In genomic region chrX:29652484-29652883, GRCh38 we compare ENCODE assay signal across 19 cellular contexts.
A peak's percentile ranks its signal among the peaks of the same experiment; 100 is the strongest.
DNase-seq lines count a peak whose midpoint lies in the region; FAIRE-seq and TF ChIP-seq lines count a peak whose summit lies in the region.
"Had no signal": no experiment of that assay in that cellular context is flagged by ENCODE, and none has a peak within 500 bp of the region (broad histone marks: within the 10 kb centered on the region; RNA-seq: fewer than 3 reads in every experiment).

No MANE protein-coding gene starts in this region.

- DNase-seq in AG20443 (ENCODE audit: low spot score) (peak; percentile 16), HTR-8/SVneo (ENCODE audit: insufficient read length, low spot score) (peak; percentile 46), bronchial epithelial cell (ENCODE audit: low read depth) (peak; percentile 54), kidney tubule cell (ENCODE audit: low spot score) (peak; percentile 81), RPMI8226 (no peak), activated T-cell treated with anti-CD3 and anti-CD28 coated beads for 4 hours (no peak)
- DNase-seq in activated T-cell treated with anti-CD3 and anti-CD28 coated beads, Interleukin-2, amount 50 U/mL, for 1 hour = no peak
- DNase-seq in stimulated activated naive CD4-positive, alpha-beta T cell (lab: John Stamatoyannopoulos, UW) = no peak
- DNase-seq: activated CD4-positive, alpha-beta T cell treated with anti-CD3 and anti-CD28 coated beads, Interleukin-2, amount 10 ng/mL, durations not matched to agents 24 days and 14 days; activated T-cell treated with anti-CD3 and anti-CD28 coated beads, Interleukin-2, amount 50 U/mL, for 24 hours; adrenal gland; dermis blood vessel endothelial cell; DMS79; immature natural killer cell; Karpas-422; NCI-H1694 treated with DMSO at 0.1 percent for 48 hours; NCI-H69; tibial artery had no signal

- H3K36me3 ChIP-seq in bronchial epithelial cell (ENCODE audit: control insufficient read depth, insufficient read depth, low read length) = no peaks in the 10 kb centered on the region
- H3K36me3 ChIP-seq: adrenal gland; BLaER1 treated with 17β-estradiol and CSF1 and Interleukin-3, amounts not matched to agents 10 nM and 100 nM; tibial artery had no signal

- H3K27me3 ChIP-seq in bronchial epithelial cell (ENCODE audit: control insufficient read depth, insufficient read depth, low read length) = no peaks in the 10 kb centered on the region
- H3K27me3 ChIP-seq: adrenal gland; BLaER1 treated with 17β-estradiol and CSF1 and Interleukin-3, amounts not matched to agents 10 nM and 100 nM; tibial artery had no signal

- TF ChIP-seq CTCF in bronchial epithelial cell (IDR thresholded peaks at IDR 0.05; ENCODE audit: insufficient read depth, low read length, severe bottlenecking) = no peak

- no peak overlapping the region for H3K4me3 ChIP-seq in bronchial epithelial cell (ENCODE audit: low read depth, low read length)
- H3K4me3 ChIP-seq: adrenal gland; BLaER1 treated with 17β-estradiol and CSF1 and Interleukin-3, amounts not matched to agents 10 nM and 100 nM; tibial artery had no signal

- peak; percentile 92 for FAIRE-seq in HTR-8/SVneo (lab: Jason Lieb, UNC)
- FAIRE-seq in bronchial epithelial cell (lab: Jason Lieb, UNC) = no peak

Comparison
In these comparisons a context has a peak if more than half of its experiments do, and no peak if none do; other contexts are left out.
1. DNase-seq: peak in AG20443 (single experiment), HTR-8/SVneo (single experiment), bronchial epithelial cell (single experiment) and kidney tubule cell (single experiment); none in activated T-cell treated with anti-CD3 and anti-CD28 coated beads, Interleukin-2, amount 50 U/mL, for 1 hour (single experiment), RPMI8226 (single experiment), activated T-cell treated with anti-CD3 and anti-CD28 coated beads for 4 hours (single experiment) and stimulated activated naive CD4-positive, alpha-beta T cell (0 of 6).